Comparison of ENCODE assay signal across 1 cellular context in the genomic region with DNA sequence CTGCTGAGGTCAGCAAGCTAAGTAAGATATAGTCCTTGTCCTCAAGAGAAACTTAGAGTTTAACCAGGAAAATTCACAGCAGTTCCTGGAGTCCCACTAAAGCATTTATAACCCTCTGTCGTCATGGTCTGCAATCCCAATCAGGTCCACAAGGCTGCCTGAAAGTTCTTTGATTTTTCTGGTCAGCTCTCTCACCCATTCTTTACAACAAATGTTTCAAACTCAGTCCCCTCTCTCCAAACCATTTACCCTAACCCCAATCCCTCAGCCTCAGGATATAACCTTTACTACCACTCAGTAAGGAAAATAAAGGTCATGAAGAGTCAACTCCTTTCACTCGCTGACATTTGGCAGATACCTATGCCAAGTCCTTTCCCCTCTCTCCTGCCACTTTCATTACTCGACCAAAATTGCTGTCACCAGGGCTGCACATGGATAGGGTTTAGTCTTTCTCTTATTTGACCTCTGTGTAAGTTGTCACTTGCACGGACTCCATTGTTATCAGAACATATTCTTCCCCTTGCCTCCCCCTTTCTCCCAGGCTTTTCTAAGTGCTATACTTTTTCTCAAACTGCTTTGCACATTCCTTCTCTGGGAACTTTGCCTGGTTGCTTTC.
TF ChIP-seq lines count a peak whose summit lies in the region.

No MANE protein-coding gene starts in this region.

TF ChIP-seq in HepG2, 621 proteins besides CTCF, POLR2A, EP300 and RAD21 (continued from another document):
- TF ChIP-seq CEBPB (IDR thresholded peaks at IDR 0.05; ENCODE audit: borderline replicate concordance, low read depth, low read length) (no peak), ZNF616 (CRISPR knock-in tag; IDR thresholded peaks at IDR 0.05; ENCODE audit: low read depth) (no peak), NR2C2 (CRISPR knock-in tag; IDR thresholded peaks at IDR 0.05; ENCODE audit: borderline replicate concordance) (no peak), ZFP82 (CRISPR knock-in tag; IDR thresholded peaks at IDR 0.05; ENCODE audit: borderline replicate concordance) (no peak)
- TF ChIP-seq, protein P1, sequence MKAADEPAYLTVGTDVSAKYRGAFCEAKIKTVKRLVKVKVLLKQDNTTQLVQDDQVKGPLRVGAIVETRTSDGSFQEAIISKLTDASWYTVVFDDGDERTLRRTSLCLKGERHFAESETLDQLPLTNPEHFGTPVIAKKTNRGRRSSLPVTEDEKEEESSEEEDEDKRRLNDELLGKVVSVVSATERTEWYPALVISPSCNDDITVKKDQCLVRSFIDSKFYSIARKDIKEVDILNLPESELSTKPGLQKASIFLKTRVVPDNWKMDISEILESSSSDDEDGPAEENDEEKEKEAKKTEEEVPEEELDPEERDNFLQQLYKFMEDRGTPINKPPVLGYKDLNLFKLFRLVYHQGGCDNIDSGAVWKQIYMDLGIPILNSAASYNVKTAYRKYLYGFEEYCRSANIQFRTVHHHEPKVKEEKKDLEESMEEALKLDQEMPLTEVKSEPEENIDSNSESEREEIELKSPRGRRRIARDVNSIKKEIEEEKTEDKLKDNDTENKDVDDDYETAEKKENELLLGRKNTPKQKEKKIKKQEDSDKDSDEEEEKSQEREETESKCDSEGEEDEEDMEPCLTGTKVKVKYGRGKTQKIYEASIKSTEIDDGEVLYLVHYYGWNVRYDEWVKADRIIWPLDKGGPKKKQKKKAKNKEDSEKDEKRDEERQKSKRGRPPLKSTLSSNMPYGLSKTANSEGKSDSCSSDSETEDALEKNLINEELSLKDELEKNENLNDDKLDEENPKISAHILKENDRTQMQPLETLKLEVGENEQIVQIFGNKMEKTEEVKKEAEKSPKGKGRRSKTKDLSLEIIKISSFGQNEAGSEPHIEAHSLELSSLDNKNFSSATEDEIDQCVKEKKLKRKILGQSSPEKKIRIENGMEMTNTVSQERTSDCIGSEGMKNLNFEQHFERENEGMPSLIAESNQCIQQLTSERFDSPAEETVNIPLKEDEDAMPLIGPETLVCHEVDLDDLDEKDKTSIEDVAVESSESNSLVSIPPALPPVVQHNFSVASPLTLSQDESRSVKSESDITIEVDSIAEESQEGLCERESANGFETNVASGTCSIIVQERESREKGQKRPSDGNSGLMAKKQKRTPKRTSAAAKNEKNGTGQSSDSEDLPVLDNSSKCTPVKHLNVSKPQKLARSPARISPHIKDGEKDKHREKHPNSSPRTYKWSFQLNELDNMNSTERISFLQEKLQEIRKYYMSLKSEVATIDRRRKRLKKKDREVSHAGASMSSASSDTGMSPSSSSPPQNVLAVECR (CRISPR knock-in tag; IDR thresholded peaks at IDR 0.05; ENCODE audit: borderline replicate concordance), result no peak
